ENCODE assay signal across 8 cellular contexts in genomic region chr17:73340093-73340596, GRCh38. TPM values are rescaled to one million over a fixed set of nuclear protein-coding genes. Genes with fewer than 3 reads are reported as not detected.
DNase-seq lines count a peak whose midpoint lies in the region; ATAC-seq and TF ChIP-seq lines count a peak whose summit lies in the region.

No MANE protein-coding gene starts in this region.

- H3K4me3 ChIP-seq in AG10803 (ENCODE audit: low read length): no peak overlapping the region
- H3K4me3 ChIP-seq in MG63: no peak overlapping the region

- H3K36me3 Mint-ChIP-seq in MCF 10A (ENCODE audit: insufficient read depth, unreplicated experiment) (peaks cover 6% of the 10 kb centered on the region), naive B cell (no peaks in the 10 kb centered on the region)
- no peaks in the 10 kb centered on the region for H3K36me3 Mint-ChIP-seq in activated T-helper 1 cell treated with anti-CD3 and anti-CD28 coated beads, Interleukin-12 subunit alpha, Interleukin-12 subunit beta, Interleukin-2, Interleukin-4 antibody, amounts not matched to agents 30 ng/mL and 10 ng/mL and 1 ng/mL, durations not matched to agents 14 hours and 24 hours and 36 hours (ENCODE audit: low read depth)

- no TSS peak for BruUV-seq in MCF 10A (replicated peaks; lab: Mats Ljungman, UMichigan)

- intact Hi-C loops in MCF 10A (cut with micrococcal nuclease): loop anchor here (1.0 to 2.0 kb wide), 3 partner anchors 29 to 47 kb away; no protein-coding TSS in a partner anchor
- intact Hi-C loops in activated T-helper 1 cell treated with anti-CD3 and anti-CD28 coated beads, Interleukin-12 subunit alpha, Interleukin-12 subunit beta, Interleukin-2, Interleukin-4 antibody, amounts not matched to agents 30 ng/mL and 10 ng/mL and 1 ng/mL, durations not matched to agents 14 hours and 24 hours and 36 hours (cut with micrococcal nuclease): no loop called here

- POLR2A ChIA-PET in MCF 10A (lab: Yijun Ruan, JAX): interaction anchor here (0.7 to 4.6 kb wide), 5 partner anchors 20 to 108 kb away, joined by 3 to 90 read pairs (median 5); partner anchors contain the start of gene CDC42EP4

- H3K4me1 Mint-ChIP-seq in MCF 10A (ENCODE audit: insufficient read depth, unreplicated experiment) (peaks cover 33% of the 10 kb centered on the region), naive B cell (no peaks in the 10 kb centered on the region)
- H3K4me1 Mint-ChIP-seq in activated T-helper 1 cell treated with anti-CD3 and anti-CD28 coated beads, Interleukin-12 subunit alpha, Interleukin-12 subunit beta, Interleukin-2, Interleukin-4 antibody, amounts not matched to agents 30 ng/mL and 10 ng/mL and 1 ng/mL, durations not matched to agents 14 hours and 24 hours and 36 hours (ENCODE audit: low read depth): no peaks in the 10 kb centered on the region

- H3K36me3 ChIP-seq in MG63: no peaks in the 10 kb centered on the region

- DNase-seq in AG10803 (ENCODE audit: low read depth): peak; percentile 94
- peak; percentile 86 for DNase-seq in MG63
- peak; percentile 98 for DNase-seq in MCF 10A (ENCODE audit: unreplicated experiment)
- DNase-seq in naive B cell: no peak
- DNase-seq in NCI-H2081 treated with DMSO at 0.1 percent for 48 hours (lab: John Stamatoyannopoulos, UW): no peak
- no peak for DNase-seq in activated naive CD4-positive, alpha-beta T cell (lab: John Stamatoyannopoulos, UW)
- DNase-seq in activated T-helper 1 cell treated with anti-CD3 and anti-CD28 coated beads, Interleukin-12 subunit alpha, Interleukin-12 subunit beta, Interleukin-2, Interleukin-4 antibody, amounts not matched to agents 30 ng/mL and 10 ng/mL and 1 ng/mL, durations not matched to agents 14 hours and 24 hours and 36 hours (ENCODE audit: low spot score): no peak

- ATAC-seq in naive B cell (ENCODE audit: low read depth in 2 of 2): no peak
- no peak for ATAC-seq in HG02759 (IDR thresholded peaks at IDR 0.05; ENCODE audit: unreplicated experiment)

- TF ChIP-seq CTCF in AG10803 (conservative IDR thresholded peaks at IDR 0.05; ENCODE audit: low read length) (peak; percentile 71), MCF 10A (IDR thresholded peaks at IDR 0.05; ENCODE audit: unreplicated experiment) (peak; percentile 37)

- H3K9me3 Mint-ChIP-seq in MCF 10A (ENCODE audit: unreplicated experiment) (no peaks in the 10 kb centered on the region), naive B cell (no peaks in the 10 kb centered on the region)
- H3K9me3 Mint-ChIP-seq in activated T-helper 1 cell treated with anti-CD3 and anti-CD28 coated beads, Interleukin-12 subunit alpha, Interleukin-12 subunit beta, Interleukin-2, Interleukin-4 antibody, amounts not matched to agents 30 ng/mL and 10 ng/mL and 1 ng/mL, durations not matched to agents 14 hours and 24 hours and 36 hours: no peaks in the 10 kb centered on the region

- CTCF ChIA-PET in MCF 10A (lab: Yijun Ruan, JAX): interaction anchor here (0.6 to 1.5 kb wide), 6 partner anchors 9 to 101 kb away, joined by 3 to 5 read pairs (median 4); partner anchors contain the start of gene CDC42EP4

- H3K4me3 Mint-ChIP-seq in MCF 10A (ENCODE audit: unreplicated experiment) (peak overlapping the region; percentile 47), naive B cell (no peak overlapping the region)
- no peak overlapping the region for H3K4me3 Mint-ChIP-seq in activated T-helper 1 cell treated with anti-CD3 and anti-CD28 coated beads, Interleukin-12 subunit alpha, Interleukin-12 subunit beta, Interleukin-2, Interleukin-4 antibody, amounts not matched to agents 30 ng/mL and 10 ng/mL and 1 ng/mL, durations not matched to agents 14 hours and 24 hours and 36 hours

- no peaks in the 10 kb centered on the region for H3K9me3 ChIP-seq in MG63

- H3K27ac Mint-ChIP-seq in MCF 10A (ENCODE audit: low read depth, unreplicated experiment) (peak overlapping the region; percentile 97), naive B cell (peak overlapping the region in 4 of 6 donors; percentile 27 to 69 (median 54))
- H3K27ac Mint-ChIP-seq in activated T-helper 1 cell treated with anti-CD3 and anti-CD28 coated beads, Interleukin-12 subunit alpha, Interleukin-12 subunit beta, Interleukin-2, Interleukin-4 antibody, amounts not matched to agents 30 ng/mL and 10 ng/mL and 1 ng/mL, durations not matched to agents 14 hours and 24 hours and 36 hours: no peak overlapping the region

- no peaks in the 10 kb centered on the region for H3K27me3 ChIP-seq in MG63

- H3K27me3 Mint-ChIP-seq in MCF 10A (ENCODE audit: insufficient read depth, unreplicated experiment): no peaks in the 10 kb centered on the region
- H3K27me3 Mint-ChIP-seq in naive B cell: no peaks in the 10 kb centered on the region
- H3K27me3 Mint-ChIP-seq in activated T-helper 1 cell treated with anti-CD3 and anti-CD28 coated beads, Interleukin-12 subunit alpha, Interleukin-12 subunit beta, Interleukin-2, Interleukin-4 antibody, amounts not matched to agents 30 ng/mL and 10 ng/mL and 1 ng/mL, durations not matched to agents 14 hours and 24 hours and 36 hours (ENCODE audit: insufficient read depth): peaks cover 6% of the 10 kb centered on the region

RNA-seq across cellular contexts. Expression of gene CDC42EP4, which starts 28.3 kb away (rescaled TPM):
- total RNA-seq in MG63 (2014; rRNA removed; shearing (Covaris generic); ENCODE audit: low replicate concordance): 37.7 and 52.4 TPM in 2 replicates
- 11.0 and 12.2 TPM in 2 replicates for total RNA-seq in MCF 10A (2022)
- under 1 TPM in 4 of 6 donors, not detected in 2; 0.09 to 0.21 (median 0.12) TPM for polyA plus RNA-seq in naive B cell (ENCODE audit: low read depth in 6 of 6)
- total RNA-seq in activated T-helper 1 cell treated with anti-CD3 and anti-CD28 coated beads, Interleukin-12 subunit alpha, Interleukin-12 subunit beta, Interleukin-2, Interleukin-4 antibody, amounts not matched to agents 30 ng/mL and 10 ng/mL and 1 ng/mL, durations not matched to agents 14 hours and 24 hours and 36 hours: 0.78 and 1.1 TPM in 2 replicates

Comparison
In these comparisons a context has a peak if more than half of its experiments do, and no peak if none do; other contexts are left out.
1. DNase-seq: peak in AG10803 (single experiment), MG63 (single experiment) and MCF 10A (single experiment); none in naive B cell (single experiment), NCI-H2081 treated with DMSO at 0.1 percent for 48 hours (single experiment), activated naive CD4-positive, alpha-beta T cell (0 of 4) and activated T-helper 1 cell treated with anti-CD3 and anti-CD28 coated beads, Interleukin-12 subunit alpha, Interleukin-12 subunit beta, Interleukin-2, Interleukin-4 antibody, amounts not matched to agents 30 ng/mL and 10 ng/mL and 1 ng/mL, durations not matched to agents 14 hours and 24 hours and 36 hours (single experiment).